13 cellular contexts compared by ENCODE assay signal in the genomic region with DNA sequence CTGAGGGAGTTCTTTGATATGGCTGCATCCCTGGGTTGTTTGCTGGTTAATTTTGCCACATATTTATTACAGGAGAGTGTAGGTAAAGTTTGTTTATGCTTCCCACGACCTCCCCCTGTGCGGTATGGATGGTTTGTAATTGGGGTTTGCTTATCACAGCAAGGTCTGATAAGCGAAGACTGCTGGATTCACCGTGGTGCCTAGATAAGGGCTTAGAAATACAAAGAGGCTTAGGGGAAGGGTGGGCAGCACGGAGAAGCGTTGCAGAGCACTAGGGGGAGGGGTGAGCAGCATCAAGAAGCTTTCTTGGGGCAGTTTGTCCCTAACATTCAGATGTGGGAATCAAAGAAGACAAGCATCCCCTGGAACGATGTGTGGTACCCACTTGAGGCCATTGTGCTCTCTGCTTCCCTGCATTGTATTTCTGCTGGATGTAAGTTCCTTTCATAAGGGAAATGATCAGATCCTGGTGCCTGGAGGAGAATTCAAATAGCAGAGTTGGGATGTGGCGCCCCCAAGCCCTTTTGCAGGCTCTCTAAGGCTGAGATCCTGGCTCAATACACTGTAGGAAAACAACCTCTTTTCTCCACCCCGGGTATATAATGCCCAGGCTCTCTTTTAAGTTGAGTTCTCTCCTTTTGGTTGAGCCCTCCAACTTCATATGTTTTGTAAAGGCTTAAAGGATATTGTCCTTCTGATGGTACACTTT.
A peak's percentile ranks its signal among the peaks of the same experiment; 100 is the strongest.
DNase-seq lines count a peak whose midpoint lies in the region; ATAC-seq lines count a peak whose summit lies in the region.
"Had no signal": no experiment of that assay in that cellular context is flagged by ENCODE, and none has a peak within 500 bp of the region (broad histone marks: within the 10 kb centered on the region; RNA-seq: fewer than 3 reads in every experiment).

No MANE protein-coding gene starts in this region.

- H3K36me3 ChIP-seq in mesendoderm (ENCODE audit: control insufficient read depth, insufficient read depth, low read length) = no peaks in the 10 kb centered on the region
- H3K36me3 ChIP-seq: SJCRH30 had no signal

- H3K4ac ChIP-seq in mesendoderm (ENCODE audit: low read depth, low read length) = peak overlapping the region; percentile 24

- H4K8ac ChIP-seq in mesendoderm (ENCODE audit: low read depth, low read length) = no peak overlapping the region

- no peak overlapping the region for H3K4me2 ChIP-seq in mesendoderm (ENCODE audit: low read length)

- DNase-seq in ELF-1 (ENCODE audit: low read depth, low spot score) = peak; percentile 44
- peak; percentile 60 for DNase-seq in NCI-H146 (lab: John Stamatoyannopoulos, UW)
- peak; percentile 6 for DNase-seq in amniotic epithelial cell (ENCODE audit: low read depth)
- DNase-seq in mesendoderm = peak; percentile 96
- DNase-seq in activated naive CD4-positive, alpha-beta T cell treated with Interleukin-2 at 50 U/mL for 16 hours = no peak
- DNase-seq: NCI-H187; NCI-H510A; NK-92 treated with Interleukin-12 subunit alpha and Interleukin-12 subunit beta, amount 100 ng/mL, for 24 hours; SJCRH30; T-helper 1 cell had no signal

- no peaks in the 10 kb centered on the region for H3K4me1 ChIP-seq in mesendoderm (ENCODE audit: control insufficient read depth, low read depth, low read length)
- H3K4me1 ChIP-seq: SJCRH30 had no signal

- no peak overlapping the region for H2AK5ac ChIP-seq in mesendoderm (ENCODE audit: low read length)

- no peak overlapping the region for H3K9ac ChIP-seq in mesendoderm (ENCODE audit: low read length)

- peak overlapping the region; percentile 70 for H3K18ac ChIP-seq in mesendoderm (ENCODE audit: low read length)

- peak overlapping the region; percentile 76 for H3K56ac ChIP-seq in mesendoderm (ENCODE audit: low read length)

- no peak for ATAC-seq in HG03196 (IDR thresholded peaks at IDR 0.05; ENCODE audit: unreplicated experiment)
- no peak for ATAC-seq in HG03457 (IDR thresholded peaks at IDR 0.05; ENCODE audit: unreplicated experiment)
- no peak for ATAC-seq in HG03135 (IDR thresholded peaks at IDR 0.05; ENCODE audit: unreplicated experiment)

- H2BK120ac ChIP-seq in mesendoderm (ENCODE audit: low read depth, low read length) = no peak overlapping the region

- no peak overlapping the region for H3K4me3 ChIP-seq in mesendoderm (ENCODE audit: low read length)
- H3K4me3 ChIP-seq: SJCRH30 had no signal

- no peaks in the 10 kb centered on the region for H3K79me1 ChIP-seq in mesendoderm (ENCODE audit: low read length)

- no peak overlapping the region for H3K23ac ChIP-seq in mesendoderm (ENCODE audit: low read length)

- H2BK5ac ChIP-seq in mesendoderm (ENCODE audit: low read length) = peak overlapping the region; percentile 86

- peak overlapping the region; percentile 56 for H3K27ac ChIP-seq in mesendoderm (ENCODE audit: low read depth, low read length)
- H3K27ac ChIP-seq: SJCRH30 had no signal

- no CpG with 5 or more reads among the region's 9 CpGs for WGBS in mesendoderm (ENCODE audit: extremely low coverage, insufficient coverage, low lambda C conversion rate)

- no peak overlapping the region for H2BK15ac ChIP-seq in mesendoderm (replicated peaks; ENCODE audit: low read depth)

- H4K5ac ChIP-seq in mesendoderm (ENCODE audit: low read length) = no peak overlapping the region

- H3K27me3 ChIP-seq in mesendoderm (ENCODE audit: insufficient read depth, low read length, poor library complexity) = no peaks in the 10 kb centered on the region
- H3K27me3 ChIP-seq: SJCRH30 had no signal

- H3K79me2 ChIP-seq in mesendoderm (ENCODE audit: control insufficient read depth, insufficient read depth, low read length) = no peaks in the 10 kb centered on the region
